Comparison of ENCODE assay signal across 11 cellular contexts in genomic region chr3:35638640-35639250, GRCh38. TPM values are rescaled to one million over a fixed set of nuclear protein-coding genes. Genes with fewer than 3 reads are reported as not detected.
DNase-seq lines count a peak whose midpoint lies in the region; TF ChIP-seq lines count a peak whose summit lies in the region.
"Had no signal": no experiment of that assay in that cellular context is flagged by ENCODE, and none has a peak within 500 bp of the region (broad histone marks: within the 10 kb centered on the region; RNA-seq: fewer than 3 reads in every experiment).

No MANE protein-coding gene starts in this region.

- H3K27me3 Mint-ChIP-seq in activated CD4-positive, alpha-beta T cell treated with anti-CD3 and anti-CD28 coated beads, Interleukin-2, amount 10 ng/mL, durations not matched to agents 7 days and 5 days = peaks cover 46% of the 10 kb centered on the region

- H3K36me3 Mint-ChIP-seq in activated CD4-positive, alpha-beta T cell treated with anti-CD3 and anti-CD28 coated beads, Interleukin-2, amount 10 ng/mL, durations not matched to agents 7 days and 5 days (ENCODE audit: low read depth) = no peaks in the 10 kb centered on the region

- no peaks in the 10 kb centered on the region for H3K9me3 Mint-ChIP-seq in activated CD4-positive, alpha-beta T cell treated with anti-CD3 and anti-CD28 coated beads, Interleukin-2, amount 10 ng/mL, durations not matched to agents 7 days and 5 days

- H3K4me1 ChIP-seq in mesodermal cell (ENCODE audit: control insufficient read depth, insufficient read depth, low read length, poor library complexity, severe bottlenecking) (no peaks in the 10 kb centered on the region), thymus (ENCODE audit: control insufficient read depth, insufficient read depth, low read length) (peaks cover 3% of the 10 kb centered on the region)

- in situ Hi-C loops in GM13976 (cut with MboI; ENCODE audit: low sequenced_read_pairs, unreplicated experiment) = no loop called here

- TF ChIP-seq CTCF in choroid plexus epithelial cell (conservative IDR thresholded peaks at IDR 0.05; ENCODE audit: low read depth, low read length) (no peak), GM13976 (IDR thresholded peaks at IDR 0.05; ENCODE audit: borderline replicate concordance, control extremely low read depth, extremely low read depth, insufficient read depth, missing control alignments) (no peak)

- H3K36me3 ChIP-seq in mesodermal cell (ENCODE audit: control insufficient read depth, insufficient read depth, low read length) = no peaks in the 10 kb centered on the region
- no peaks in the 10 kb centered on the region for H3K36me3 ChIP-seq in thymus (ENCODE audit: control insufficient read depth, insufficient read depth)

- H3K27ac Mint-ChIP-seq in activated CD4-positive, alpha-beta T cell treated with anti-CD3 and anti-CD28 coated beads, Interleukin-2, amount 10 ng/mL, durations not matched to agents 7 days and 5 days = no peak overlapping the region

- H3K9me3 ChIP-seq in mesodermal cell (ENCODE audit: control insufficient read depth, low read length) (no peaks in the 10 kb centered on the region), thymus (ENCODE audit: control insufficient read depth) (no peaks in the 10 kb centered on the region)

- CTCF ChIA-PET in activated CD4-positive, alpha-beta T cell treated with anti-CD3 and anti-CD28 coated beads, Interleukin-2, amount 10 ng/mL, durations not matched to agents 7 days and 5 days (lab: Charles Lee) = no interaction called here

- no peak for DNase-seq in activated CD4-positive, alpha-beta T cell treated with anti-CD3 and anti-CD28 coated beads, Interleukin-2, amount 10 ng/mL, durations not matched to agents 7 days and 5 days
- DNase-seq in activated CD4-positive, alpha-beta T cell treated with anti-CD3 and anti-CD28 coated beads for 4 hours = no peak
- no peak for DNase-seq in choroid plexus epithelial cell (ENCODE audit: low read depth)
- no peak for DNase-seq in glomerular visceral epithelial cell (ENCODE audit: extremely low spot score)
- DNase-seq in OCI-M1 (lab: John Stamatoyannopoulos, UW) = no peak
- no peak for DNase-seq in GM13976 (ENCODE audit: low spot score)
- DNase-seq: effector CD8-positive, alpha-beta T cell; NCI-H2171 had no signal

- peak overlapping the region; percentile 54 for H3K4me3 ChIP-seq in choroid plexus epithelial cell (ENCODE audit: low read depth, low read length)
- peak overlapping the region; percentile 39 for H3K4me3 ChIP-seq in mesodermal cell (ENCODE audit: extremely low read depth, insufficient read depth, low read length, poor library complexity, severe bottlenecking)
- H3K4me3 ChIP-seq in thymus (ENCODE audit: low read length) = peak overlapping the region; percentile 87
- H3K4me3 ChIP-seq: lung had no signal

- H3K4me3 Mint-ChIP-seq in activated CD4-positive, alpha-beta T cell treated with anti-CD3 and anti-CD28 coated beads, Interleukin-2, amount 10 ng/mL, durations not matched to agents 7 days and 5 days = peak overlapping the region; percentile 26

- H3K27ac ChIP-seq in mesodermal cell (ENCODE audit: low read depth, low read length, severe bottlenecking) = no peak overlapping the region
- no peak overlapping the region for H3K27ac ChIP-seq in thymus (ENCODE audit: low read depth)

- no peaks in the 10 kb centered on the region for H3K27me3 ChIP-seq in thymus (ENCODE audit: control insufficient read depth, insufficient read depth)

- 60% methylated on average over 14 to 26 of the region's 31 CpGs for WGBS in mesodermal cell (ENCODE audit: insufficient coverage in 2 of 2), 2 experiments
- WGBS in thymus = 35% methylated on average over 31 of the region's 31 CpGs

- POLR2A ChIA-PET in activated CD4-positive, alpha-beta T cell treated with anti-CD3 and anti-CD28 coated beads, Interleukin-2, amount 10 ng/mL, durations not matched to agents 7 days and 5 days (lab: Charles Lee) = no interaction called here

- H3K4me1 Mint-ChIP-seq in activated CD4-positive, alpha-beta T cell treated with anti-CD3 and anti-CD28 coated beads, Interleukin-2, amount 10 ng/mL, durations not matched to agents 7 days and 5 days = peaks cover 12% of the 10 kb centered on the region

RNA-seq across cellular contexts. Expression of gene ARPP21, which starts 0.6 kb away (rescaled TPM):
- not detected for total RNA-seq in activated CD4-positive, alpha-beta T cell treated with anti-CD3 and anti-CD28 coated beads, Interleukin-2, amount 10 ng/mL, durations not matched to agents 7 days and 5 days
- 0.63 TPM for polyA plus RNA-seq in mesodermal cell (2013, experiment 1 of 2)
- polyA plus RNA-seq in mesodermal cell (2013, experiment 2 of 2) = 1.1 TPM
- polyA plus RNA-seq in thymus = 50.8 TPM
- polyA plus RNA-seq: lung had no signal
